ENCODE assay signal across 11 cellular contexts in the genomic region with DNA sequence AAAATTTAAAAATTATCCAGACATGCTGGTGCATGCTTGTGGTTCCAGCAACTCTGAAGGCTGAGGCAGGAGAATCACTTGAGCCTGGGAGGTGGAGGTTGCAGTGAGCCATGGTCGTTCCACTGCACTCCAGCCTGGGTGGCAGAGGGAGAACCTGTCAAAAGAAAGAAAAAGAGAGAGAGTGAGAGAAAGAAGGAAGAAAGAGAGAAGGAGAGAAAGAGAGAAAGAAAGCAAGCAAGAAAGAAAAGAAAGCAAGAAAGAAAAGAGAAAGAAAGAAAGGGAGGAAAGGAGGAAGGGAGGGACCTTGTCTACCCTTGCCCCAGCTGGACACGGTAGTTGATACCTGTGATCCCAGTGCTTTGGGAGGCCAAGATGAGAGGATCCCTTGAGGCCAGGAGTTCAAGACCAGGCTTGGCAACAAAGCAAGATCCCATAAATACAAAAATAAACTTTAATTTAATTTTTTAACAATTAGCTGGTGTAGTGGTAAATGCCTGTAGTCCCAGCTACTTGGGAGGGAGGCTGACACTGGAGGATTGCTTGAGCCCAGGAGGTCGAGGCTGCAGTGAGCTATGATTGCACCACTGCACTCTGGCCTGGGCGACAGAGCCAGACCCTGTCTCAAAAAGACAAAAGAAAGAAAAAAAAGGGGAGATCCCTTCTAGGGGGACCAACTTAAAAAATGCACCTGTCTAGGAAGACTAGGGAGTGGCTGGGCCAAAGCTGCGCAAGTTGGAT. TPM values are rescaled to one million over a fixed set of nuclear protein-coding genes. Genes with fewer than 3 reads are reported as not detected.
DNase-seq lines count a peak whose midpoint lies in the region; ATAC-seq lines count a peak whose summit lies in the region.
"Had no signal": no experiment of that assay in that cellular context is flagged by ENCODE, and none has a peak within 500 bp of the region (broad histone marks: within the 10 kb centered on the region; RNA-seq: fewer than 3 reads in every experiment).

No MANE protein-coding gene starts in this region.

- H3K27ac Mint-ChIP-seq in T-helper 2 cell treated with Interferon-gamma antibody and Interleukin-4, amounts not matched to agents 5 μg/mL and 100 μg/mL, for 36 hours, result peak overlapping the region; percentile 41
- peak overlapping the region; percentile 28 for H3K27ac Mint-ChIP-seq in activated T-helper 17 cell treated with anti-CD3 and anti-CD28 coated beads, Interleukin-2, amount 50 U/mL, for 72 hours
- H3K27ac Mint-ChIP-seq in stimulated activated effector memory CD8-positive, alpha-beta T cell treated with anti-CD3 and anti-CD28 coated beads, Interleukin-12 subunit alpha, Interleukin-12 subunit beta, amount 100 ng/mL, for 72 hours, result peak overlapping the region; percentile 27

- H3K36me3 ChIP-seq in iPS-18a (ENCODE audit: control insufficient read depth, low read depth, low read length), result no peaks in the 10 kb centered on the region

- H3K9ac ChIP-seq in iPS-18a (ENCODE audit: low read length), result no peak overlapping the region

- peaks cover 11% of the 10 kb centered on the region for H3K27me3 ChIP-seq in iPS-18a (ENCODE audit: control insufficient read depth, insufficient read depth, low read length)

- H3K4me1 ChIP-seq in iPS-18a (ENCODE audit: control insufficient read depth, low read depth, low read length), result peaks cover 7% of the 10 kb centered on the region

- no peak for DNase-seq in T-helper 2 cell treated with Interferon-gamma antibody and Interleukin-4, amounts not matched to agents 5 μg/mL and 100 μg/mL, for 36 hours (ENCODE audit: low spot score)
- DNase-seq in T-helper 2 cell (no peak), iPS-NIHi11 (ENCODE audit: low spot score) (no peak)
- DNase-seq in stimulated activated effector memory CD8-positive, alpha-beta T cell treated with anti-CD3 and anti-CD28 coated beads, Interleukin-12 subunit alpha, Interleukin-12 subunit beta, amount 100 ng/mL, for 72 hours (ENCODE audit: low spot score in 2 of 2), result no peak
- DNase-seq: 8988T, NCI-H774 had no signal

- H3K4me3 Mint-ChIP-seq in T-helper 2 cell treated with Interferon-gamma antibody and Interleukin-4, amounts not matched to agents 5 μg/mL and 100 μg/mL, for 36 hours, result peak overlapping the region; percentile 61
- peak overlapping the region; percentile 53 for H3K4me3 Mint-ChIP-seq in activated T-helper 17 cell treated with anti-CD3 and anti-CD28 coated beads, Interleukin-2, amount 50 U/mL, for 72 hours
- H3K4me3 Mint-ChIP-seq in stimulated activated effector memory CD8-positive, alpha-beta T cell treated with anti-CD3 and anti-CD28 coated beads, Interleukin-12 subunit alpha, Interleukin-12 subunit beta, amount 100 ng/mL, for 72 hours, result peak overlapping the region; percentile 48

- H3K9me3 Mint-ChIP-seq in T-helper 2 cell treated with Interferon-gamma antibody and Interleukin-4, amounts not matched to agents 5 μg/mL and 100 μg/mL, for 36 hours, result no peaks in the 10 kb centered on the region
- H3K9me3 Mint-ChIP-seq in activated T-helper 17 cell treated with anti-CD3 and anti-CD28 coated beads, Interleukin-2, amount 50 U/mL, for 72 hours, result no peaks in the 10 kb centered on the region
- H3K9me3 Mint-ChIP-seq in stimulated activated effector memory CD8-positive, alpha-beta T cell treated with anti-CD3 and anti-CD28 coated beads, Interleukin-12 subunit alpha, Interleukin-12 subunit beta, amount 100 ng/mL, for 72 hours, result no peaks in the 10 kb centered on the region

- no peak overlapping the region for H3K27ac ChIP-seq in iPS-18a (ENCODE audit: low read length)

- H3K4me3 ChIP-seq in iPS-18a (ENCODE audit: low read length), result peak overlapping the region; percentile 55

- peak; percentile 10 for ATAC-seq in activated T-helper 17 cell treated with anti-CD3 and anti-CD28 coated beads, Interleukin-2, amount 50 U/mL, for 72 hours (replicated peaks)
- ATAC-seq in stimulated activated effector memory CD8-positive, alpha-beta T cell treated with anti-CD3 and anti-CD28 coated beads, Interleukin-12 subunit alpha, Interleukin-12 subunit beta, amount 100 ng/mL, for 72 hours, result no peak
- ATAC-seq in HG02970 (IDR thresholded peaks at IDR 0.05; ENCODE audit: low FRiP score, unreplicated experiment) (no peak), HG03469 (IDR thresholded peaks at IDR 0.05; ENCODE audit: unreplicated experiment) (no peak)

- no peaks in the 10 kb centered on the region for H3K36me3 Mint-ChIP-seq in T-helper 2 cell treated with Interferon-gamma antibody and Interleukin-4, amounts not matched to agents 5 μg/mL and 100 μg/mL, for 36 hours (ENCODE audit: low read depth)
- no peaks in the 10 kb centered on the region for H3K36me3 Mint-ChIP-seq in activated T-helper 17 cell treated with anti-CD3 and anti-CD28 coated beads, Interleukin-2, amount 50 U/mL, for 72 hours (ENCODE audit: low read depth)
- no peaks in the 10 kb centered on the region for H3K36me3 Mint-ChIP-seq in stimulated activated effector memory CD8-positive, alpha-beta T cell treated with anti-CD3 and anti-CD28 coated beads, Interleukin-12 subunit alpha, Interleukin-12 subunit beta, amount 100 ng/mL, for 72 hours

- no peaks in the 10 kb centered on the region for H3K9me3 ChIP-seq in iPS-18a (ENCODE audit: control insufficient read depth, low read depth, low read length)

- H3K4me1 Mint-ChIP-seq in T-helper 2 cell treated with Interferon-gamma antibody and Interleukin-4, amounts not matched to agents 5 μg/mL and 100 μg/mL, for 36 hours (ENCODE audit: low read depth), result peaks cover 9% of the 10 kb centered on the region
- H3K4me1 Mint-ChIP-seq in activated T-helper 17 cell treated with anti-CD3 and anti-CD28 coated beads, Interleukin-2, amount 50 U/mL, for 72 hours, result no peaks in the 10 kb centered on the region
- H3K4me1 Mint-ChIP-seq in stimulated activated effector memory CD8-positive, alpha-beta T cell treated with anti-CD3 and anti-CD28 coated beads, Interleukin-12 subunit alpha, Interleukin-12 subunit beta, amount 100 ng/mL, for 72 hours, result peaks cover 16% of the 10 kb centered on the region

- peaks cover 35% of the 10 kb centered on the region for H3K27me3 Mint-ChIP-seq in T-helper 2 cell treated with Interferon-gamma antibody and Interleukin-4, amounts not matched to agents 5 μg/mL and 100 μg/mL, for 36 hours (ENCODE audit: low read depth)
- H3K27me3 Mint-ChIP-seq in activated T-helper 17 cell treated with anti-CD3 and anti-CD28 coated beads, Interleukin-2, amount 50 U/mL, for 72 hours, result no peaks in the 10 kb centered on the region

RNA-seq across cellular contexts. Expression of a gene that starts 9.2 kb away (rescaled TPM):
- under 1 TPM; 0.15 to 0.19 TPM for total RNA-seq in activated T-helper 17 cell treated with anti-CD3 and anti-CD28 coated beads, Interleukin-2, amount 50 U/mL, for 72 hours
- total RNA-seq: H4 had no signal

RNA-seq across cellular contexts. Expression of a gene that starts 13.9 kb away (rescaled TPM):
- total RNA-seq in activated T-helper 17 cell treated with anti-CD3 and anti-CD28 coated beads, Interleukin-2, amount 50 U/mL, for 72 hours, result 100 to 1,000 TPM in 1 of 2 donors, 10 to 100 TPM in 1; 88.5 to 163 TPM

RNA-seq across cellular contexts. Expression of a gene that starts 28.8 kb away (rescaled TPM):
- 10 to 100 TPM in 1 of 2 donors, 1 to 10 TPM in 1; 3.3 to 17.3 TPM for total RNA-seq in activated T-helper 17 cell treated with anti-CD3 and anti-CD28 coated beads, Interleukin-2, amount 50 U/mL, for 72 hours

RNA-seq across cellular contexts. Expression of a gene that starts 46.1 kb away (rescaled TPM):
- total RNA-seq in activated T-helper 17 cell treated with anti-CD3 and anti-CD28 coated beads, Interleukin-2, amount 50 U/mL, for 72 hours, result 10 to 100 TPM; 48.3 to 50.7 TPM

RNA-seq across cellular contexts. Expression of a gene that starts 56.6 kb away (rescaled TPM):
- 10 to 100 TPM; 51.2 to 63.6 TPM for total RNA-seq in activated T-helper 17 cell treated with anti-CD3 and anti-CD28 coated beads, Interleukin-2, amount 50 U/mL, for 72 hours
